Comparison of ENCODE assay signal across 16 cellular contexts in the genomic region with DNA sequence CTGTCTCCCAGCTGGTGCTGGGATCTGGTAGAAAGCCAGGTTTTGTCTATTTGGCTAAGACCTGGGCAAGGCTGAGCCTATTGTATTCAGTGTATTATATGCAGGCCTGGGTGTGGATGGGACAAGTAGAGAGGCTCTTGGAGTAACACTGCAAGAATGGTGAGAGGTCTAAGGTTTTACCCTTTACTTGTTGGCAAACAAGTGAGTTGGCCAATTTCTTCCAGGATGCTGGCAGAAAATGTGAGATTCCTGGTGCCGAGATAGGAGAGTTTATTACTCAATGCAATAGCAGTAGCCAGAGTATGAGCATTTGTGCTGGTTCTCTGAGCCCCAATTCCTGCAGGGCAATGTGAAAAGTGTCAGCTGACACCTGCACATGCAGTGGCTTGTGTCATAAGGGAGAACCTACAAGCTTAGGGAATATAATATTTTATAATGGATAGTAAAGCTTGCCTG.
DNase-seq lines count a peak whose midpoint lies in the region; ATAC-seq and TF ChIP-seq lines count a peak whose summit lies in the region.
"Had no signal": no experiment of that assay in that cellular context is flagged by ENCODE, and none has a peak within 500 bp of the region (broad histone marks: within the 10 kb centered on the region; RNA-seq: fewer than 3 reads in every experiment).

No MANE protein-coding gene starts in this region.

- no peak for TF ChIP-seq CTCF in mammary epithelial cell (conservative IDR thresholded peaks at IDR 0.05 in 1 of 2, IDR thresholded peaks at IDR 0.05 in 1 of 2; ENCODE audit: extremely low read depth in 1 of 2, insufficient read depth in 1 of 2, low read depth in 1 of 2, low read length in 2 of 2)
- no peak for TF ChIP-seq CTCF in body of pancreas (IDR thresholded peaks at IDR 0.05)
- TF ChIP-seq CTCF in upper lobe of right lung (IDR thresholded peaks at IDR 0.05) = no peak

- H3K4me1 ChIP-seq in mammary epithelial cell (ENCODE audit: insufficient read depth, low read length) (no peaks in the 10 kb centered on the region), body of pancreas (peaks cover 30% of the 10 kb centered on the region), mucosa of rectum (ENCODE audit: control insufficient read depth in 2 of 2, insufficient read depth in 2 of 2, low read length in 2 of 2) (peaks cover 16 to 22% of the 10 kb centered on the region in 2 donors), upper lobe of right lung (no peaks in the 10 kb centered on the region)
- H3K4me1 ChIP-seq: BLaER1 treated with 17β-estradiol and CSF1 and Interleukin-3, amounts not matched to agents 10 nM and 100 nM had no signal

- peak; percentile 89 for ATAC-seq in body of pancreas
- ATAC-seq in upper lobe of right lung = peak; percentile 60

- no peak overlapping the region for H3K4me3 ChIP-seq in mammary epithelial cell (replicated peaks in 1 of 3; ENCODE audit: insufficient read depth in 1 of 3, low read depth in 2 of 3, low read length in 3 of 3)
- H3K4me3 ChIP-seq in body of pancreas = no peak overlapping the region
- no peak overlapping the region for H3K4me3 ChIP-seq in mucosa of rectum (ENCODE audit: low read length in 2 of 2)
- no peak overlapping the region for H3K4me3 ChIP-seq in upper lobe of right lung
- H3K4me3 ChIP-seq: BLaER1 treated with 17β-estradiol and CSF1 and Interleukin-3, amounts not matched to agents 10 nM and 100 nM had no signal

- CTCF ChIA-PET in mammary epithelial cell (lab: Charles Lee; ENCODE audit: low non-redundant PET) = no interaction called here

- DNase-seq in T47D (ENCODE audit: low read depth in 1 of 2, low spot score in 1 of 2) (peak; percentile 36 to 95), mammary epithelial cell (no peak), body of pancreas (peak; percentile 55 to 78 (median 72)), upper lobe of right lung (no peak), SKM-1 (lab: John Stamatoyannopoulos, UW; ENCODE audit: unreplicated experiment) (no peak), substantia nigra (lab: John Stamatoyannopoulos, UW) (no peak)
- no peak for DNase-seq in activated T-cell treated with anti-CD3 and anti-CD28 coated beads, Interleukin-2, amount 50 U/mL, for 48 hours
- DNase-seq: CD8-positive, alpha-beta memory T cell; DND-41; HCEC 1CT; NCI-H1105; NCI-H1930; NCI-H774; RPMI8226 had no signal

- H3K9ac ChIP-seq in mammary epithelial cell (ENCODE audit: insufficient read depth, low read length) (no peak overlapping the region), mucosa of rectum (ENCODE audit: low read depth in 1 of 2, low read length in 2 of 2) (no peak overlapping the region)
- H3K9ac ChIP-seq: BLaER1 treated with 17β-estradiol and CSF1 and Interleukin-3, amounts not matched to agents 10 nM and 100 nM had no signal

- H2AFZ ChIP-seq in mammary epithelial cell (ENCODE audit: low read depth, low read length) = no peak overlapping the region

- 11% methylated on average over 1 of the region's 1 CpG for WGBS in mammary epithelial cell (ENCODE audit: low coverage, missing lambda C conversion rate)
- 18% methylated on average over 1 of the region's 1 CpG for WGBS in body of pancreas, 2 donors

- H4K20me1 ChIP-seq in mammary epithelial cell (ENCODE audit: insufficient read depth, low read length) = no peaks in the 10 kb centered on the region
- H4K20me1 ChIP-seq: BLaER1 treated with 17β-estradiol and CSF1 and Interleukin-3, amounts not matched to agents 10 nM and 100 nM had no signal

- H3K27ac ChIP-seq in mammary epithelial cell (ENCODE audit: insufficient read depth, low read depth, low read length) (no peak overlapping the region), body of pancreas (peak overlapping the region; percentile 10 to 63 (median 48)), mucosa of rectum (ENCODE audit: low read depth in 2 of 2, low read length in 2 of 2) (peak overlapping the region; percentile 56 to 75), upper lobe of right lung (no peak overlapping the region), substantia nigra (ENCODE audit: low read depth, low read length, poor library complexity, severe bottlenecking) (no peak overlapping the region)
- H3K27ac ChIP-seq: BLaER1 treated with 17β-estradiol and CSF1 and Interleukin-3, amounts not matched to agents 10 nM and 100 nM had no signal

- no peaks in the 10 kb centered on the region for H3K79me2 ChIP-seq in mammary epithelial cell (ENCODE audit: insufficient read depth, low read length)

- in situ Hi-C loops in T47D (cut with HindIII; ENCODE audit: low pct_unique_long_range_greater_than_20kb, low sequenced_read_pairs) = no loop called here
- in situ Hi-C loops in mammary epithelial cell (cut with MboI; ENCODE audit: low sequenced_read_pairs in 2 of 2) = no loop called here

- H3K36me3 ChIP-seq in mammary epithelial cell (ENCODE audit: insufficient read depth, low read length) (no peaks in the 10 kb centered on the region), body of pancreas (replicated peaks in 1 of 2; ENCODE audit: insufficient read depth in 1 of 2, low read depth in 2 of 2) (no peaks in the 10 kb centered on the region), mucosa of rectum (ENCODE audit: control insufficient read depth in 2 of 2, insufficient read depth in 2 of 2, low read length in 2 of 2) (no peaks in the 10 kb centered on the region), upper lobe of right lung (no peaks in the 10 kb centered on the region)
- H3K36me3 ChIP-seq: BLaER1 treated with 17β-estradiol and CSF1 and Interleukin-3, amounts not matched to agents 10 nM and 100 nM had no signal

- no peak for TF ChIP-seq POLR2A in body of pancreas (IDR thresholded peaks at IDR 0.05)

- no peak overlapping the region for H3K4me2 ChIP-seq in mammary epithelial cell (ENCODE audit: insufficient read depth, low read depth, low read length)
- H3K4me2 ChIP-seq: BLaER1 treated with 17β-estradiol and CSF1 and Interleukin-3, amounts not matched to agents 10 nM and 100 nM had no signal

- no TSS peak for BruUV-seq in mammary epithelial cell (replicated peaks; lab: Mats Ljungman, UMichigan)

- dilution Hi-C loops in mammary epithelial cell (cut with HindIII; ENCODE audit: low sequenced_read_pairs) = no loop called here

- H3K9me3 ChIP-seq in mammary epithelial cell (replicated peaks; ENCODE audit: insufficient read depth, low read length) (peaks cover 3% of the 10 kb centered on the region), body of pancreas (no peaks in the 10 kb centered on the region), mucosa of rectum (ENCODE audit: control insufficient read depth in 2 of 2, low read length in 2 of 2) (no peaks in the 10 kb centered on the region), upper lobe of right lung (no peaks in the 10 kb centered on the region)
- H3K9me3 ChIP-seq: BLaER1 treated with 17β-estradiol and CSF1 and Interleukin-3, amounts not matched to agents 10 nM and 100 nM had no signal

- H3K27me3 ChIP-seq in mammary epithelial cell (ENCODE audit: insufficient read depth, low read length) (no peaks in the 10 kb centered on the region), body of pancreas (no peaks in the 10 kb centered on the region), mucosa of rectum (ENCODE audit: control insufficient read depth in 2 of 2, insufficient read depth in 2 of 2, low read length in 2 of 2) (no peaks in the 10 kb centered on the region), upper lobe of right lung (no peaks in the 10 kb centered on the region)
- H3K27me3 ChIP-seq: BLaER1 treated with 17β-estradiol and CSF1 and Interleukin-3, amounts not matched to agents 10 nM and 100 nM had no signal

- intact Hi-C loops in mammary epithelial cell (cut with micrococcal nuclease) = no loop called here
- intact Hi-C loops in body of pancreas (cut with DNase I) = no loop called here
- intact Hi-C loops in upper lobe of right lung (cut with DNase I) = no loop called here

Comparison
In these comparisons a context has a peak if more than half of its experiments do, and no peak if none do; other contexts are left out.
1. DNase-seq: peak in T47D (2 of 2) and body of pancreas (4 of 4); none in mammary epithelial cell (single experiment), upper lobe of right lung (single experiment), SKM-1 (single experiment), activated T-cell treated with anti-CD3 and anti-CD28 coated beads, Interleukin-2, amount 50 U/mL, for 48 hours (0 of 2) and substantia nigra (0 of 49).
2. H3K27ac ChIP-seq: peak in body of pancreas (4 of 4) and mucosa of rectum (2 of 2); none in mammary epithelial cell (single experiment), upper lobe of right lung (single experiment) and substantia nigra (single experiment).